In genomic region chr10:42513921-42514320, GRCh38 we compare ENCODE assay signal across 1 cellular context.
TF ChIP-seq lines count a peak whose summit lies in the region.

No MANE protein-coding gene starts in this region.

TF ChIP-seq in SK-N-SH, 30 proteins besides CTCF, POLR2A, EP300 and RAD21 (continued from another document):
- no peak for TF ChIP-seq USF1 (IDR thresholded peaks at IDR 0.05; ENCODE audit: borderline replicate concordance, low read depth)
- no peak for TF ChIP-seq MXI1 (IDR thresholded peaks at IDR 0.05; ENCODE audit: low read depth, low read length)
- no peak for TF ChIP-seq MEF2A (IDR thresholded peaks at IDR 0.05; ENCODE audit: borderline replicate concordance, low read depth)
- TF ChIP-seq CHD2 (IDR thresholded peaks at IDR 0.05; ENCODE audit: low read length, partially characterized antibody), result no peak
- TF ChIP-seq FOSL2 (IDR thresholded peaks at IDR 0.05; ENCODE audit: borderline replicate concordance, low read depth), result no peak
- no peak for TF ChIP-seq FOXM1 (IDR thresholded peaks at IDR 0.05; ENCODE audit: low read depth)
